Comparison of ENCODE assay signal across 26 cellular contexts in genomic region chrX:14506866-14507265, GRCh38. TPM values are rescaled to one million over a fixed set of nuclear protein-coding genes. Genes with fewer than 3 reads are reported as not detected.
"Had no signal": no experiment of that assay in that cellular context is flagged by ENCODE, and none has a peak within 500 bp of the region (broad histone marks: within the 10 kb centered on the region; RNA-seq: fewer than 3 reads in every experiment).

No MANE protein-coding gene starts in this region.

- DNase-seq: caudate nucleus; effector CD4-positive, alpha-beta T cell; endodermal cell; foreskin melanocyte; head of caudate nucleus; kidney; left colon; left ventricle myocardium superior; naive thymus-derived CD4-positive, alpha-beta T cell; nephron progenitor cell; psoas muscle; spleen; stimulated activated CD4-positive, alpha-beta T cell treated with anti-CD3 and anti-CD28 coated beads, Interleukin-15, amount 100 ng/mL, for 24 hours; stimulated activated CD4-positive, alpha-beta T cell treated with anti-CD3 and anti-CD28 coated beads, Interleukin-1b, Interleukin-23, amount 100 ng/mL, for 48 hours; stimulated activated CD4-positive, alpha-beta T cell treated with anti-CD3 and anti-CD28 coated beads, Interleukin-4, amount 100 ng/mL, for 4 hours; stimulated activated naive CD4-positive, alpha-beta T cell treated with Interleukin-2 at 50 U/mL for 16 hours; trophoblast cell had no signal

- FAIRE-seq: endothelial cell of umbilical vein, kidney had no signal

- H3K27ac ChIP-seq: coronary artery, hepatocyte, psoas muscle, spleen had no signal

- H3K4me1 ChIP-seq: psoas muscle, spleen had no signal

- H3K9me3 ChIP-seq: psoas muscle, spleen had no signal

- H2AFZ ChIP-seq: hepatocyte had no signal

- H3K79me2 ChIP-seq: hepatocyte had no signal

- ATAC-seq: left colon; left ventricle myocardium superior; naive thymus-derived CD4-positive, alpha-beta T cell; psoas muscle; sciatic nerve had no signal

- H3K27me3 ChIP-seq: hepatocyte, spleen had no signal

- H3K4me3 ChIP-seq: coronary artery, hepatocyte, psoas muscle, spleen had no signal

- H3K4me2 ChIP-seq: hepatocyte had no signal

- H3K36me3 ChIP-seq: spleen had no signal

RNA-seq across cellular contexts. Expression of gene GLRA2, which starts 22.5 kb away (rescaled TPM):
- total RNA-seq: dermis microvascular lymphatic vessel endothelial cell; endodermal cell; endothelial cell of umbilical vein; hepatocyte; kidney; left ventricle myocardium superior; lung microvascular endothelial cell; mesenteric fat pad; mononuclear cell; naive thymus-derived CD4-positive, alpha-beta T cell; omental fat pad; psoas muscle; spleen had no signal
- polyA plus RNA-seq: endothelial cell of umbilical vein; hepatocyte; naive thymus-derived CD4-positive, alpha-beta T cell; psoas muscle; spleen had no signal
